In genomic region chr20:9617062-9617461, GRCh38 we compare ENCODE assay signal across 8 cellular contexts.
DNase-seq lines count a peak whose midpoint lies in the region; ATAC-seq, FAIRE-seq and TF ChIP-seq lines count a peak whose summit lies in the region.

No MANE protein-coding gene starts in this region.

- H3K36me3 ChIP-seq in IMR-90 (ENCODE audit: control insufficient read depth, insufficient read depth, low read length) (no peaks in the 10 kb centered on the region), esophagus squamous epithelium (no peaks in the 10 kb centered on the region), neural cell (ENCODE audit: insufficient read depth, low read length) (no peaks in the 10 kb centered on the region), testis (ENCODE audit: low read depth, missing control alignments) (no peaks in the 10 kb centered on the region)

- no peaks in the 10 kb centered on the region for H3K79me2 ChIP-seq in neural cell (replicated peaks; ENCODE audit: insufficient read depth, low read length)

- no peaks in the 10 kb centered on the region for H3K9me3 ChIP-seq in A549
- H3K9me3 ChIP-seq in IMR-90 (ENCODE audit: control insufficient read depth, insufficient read depth, low read length): no peaks in the 10 kb centered on the region
- no peaks in the 10 kb centered on the region for H3K9me3 ChIP-seq in esophagus squamous epithelium
- peaks cover 3% of the 10 kb centered on the region for H3K9me3 ChIP-seq in neural cell (ENCODE audit: low read length)
- H3K9me3 ChIP-seq in testis: no peaks in the 10 kb centered on the region

- H3K79me1 ChIP-seq in IMR-90 (ENCODE audit: low read depth in 1 of 2, low read length in 2 of 2): no peaks in the 10 kb centered on the region

- H4K91ac ChIP-seq in IMR-90 (ENCODE audit: insufficient read depth, low read depth, low read length): no peak overlapping the region

- in situ Hi-C loops in IMR-90 (cut with MboI; ENCODE audit: low sequenced_read_pairs): loop anchor here (25.0 kb wide), 1 partner anchor 95 kb away; no protein-coding TSS in a partner anchor

- no peak overlapping the region for H3K18ac ChIP-seq in IMR-90 (ENCODE audit: low read depth, low read length)

- dilution Hi-C loops in IMR-90 (cut with HindIII; ENCODE audit: low sequenced_read_pairs, unreplicated experiment): no loop called here

- no peak overlapping the region for H2BK5ac ChIP-seq in IMR-90 (ENCODE audit: low read depth, low read length, poor library complexity, severe bottlenecking)

- no peaks in the 10 kb centered on the region for H3F3A ChIP-seq in neural cell (ENCODE audit: insufficient read depth, low read length, poor library complexity, severe bottlenecking)

- H3K9ac ChIP-seq in IMR-90 (ENCODE audit: low read depth, low read length) (no peak overlapping the region), neural cell (ENCODE audit: low read length) (no peak overlapping the region)

- H4K20me1 ChIP-seq in IMR-90 (ENCODE audit: insufficient read depth, low read length) (no peaks in the 10 kb centered on the region), neural cell (ENCODE audit: insufficient read depth) (no peaks in the 10 kb centered on the region)

- BruUV-seq in IMR-90 (replicated peaks; lab: Mats Ljungman, UMichigan): no TSS peak

- no peak overlapping the region for H2BK15ac ChIP-seq in IMR-90 (ENCODE audit: low read depth, low read length)

- no peaks in the 10 kb centered on the region for H3K4me1 ChIP-seq in A549
- H3K4me1 ChIP-seq in IMR-90 (ENCODE audit: control insufficient read depth, insufficient read depth, low read length): no peaks in the 10 kb centered on the region
- peaks cover 0 to 9% (median 0%) of the 10 kb centered on the region in 3 donors for H3K4me1 ChIP-seq in esophagus squamous epithelium
- H3K4me1 ChIP-seq in testis: no peaks in the 10 kb centered on the region

- TF ChIP-seq EP300 in A549 (IDR thresholded peaks at IDR 0.05): no peak
- TF ChIP-seq EP300 in neural cell (conservative IDR thresholded peaks at IDR 0.05; ENCODE audit: poor library complexity, severe bottlenecking): no peak

- TF ChIP-seq POLR2A in A549 (IDR thresholded peaks at IDR 0.05; ENCODE audit: low read length) (no peak), GM18505 (IDR thresholded peaks at IDR 0.05; ENCODE audit: borderline replicate concordance, extremely low read depth, insufficient read depth, insufficient read length) (no peak), IMR-90 (IDR thresholded peaks at IDR 0.05; ENCODE audit: low read depth, low read length) (no peak), esophagus squamous epithelium (IDR thresholded peaks at IDR 0.05) (no peak), testis (IDR thresholded peaks at IDR 0.05) (no peak)

- no peak overlapping the region for H2AK9ac ChIP-seq in IMR-90 (replicated peaks; ENCODE audit: low read depth, low read length, poor library complexity)

- DNase-seq in A549 (ENCODE audit: low read depth in 1 of 2, low spot score in 1 of 2) (peak; percentile 65 to 80), IMR-90 (peak; percentile 66), NOMO-1 treated with dmso at 0.1 percent for 144 hours (lab: John Stamatoyannopoulos, UW; ENCODE audit: unreplicated experiment) (peak; percentile 32), esophagus squamous epithelium (lab: John Stamatoyannopoulos, UW) (no peak), testis (peak; percentile 78)
- DNase-seq in activated CD8-positive, alpha-beta memory T cell treated with anti-CD3 and anti-CD28 coated beads, Interleukin-2, amount 50 U/mL, for 48 hours: peak; percentile 66

- no peak overlapping the region for H3K23ac ChIP-seq in IMR-90 (ENCODE audit: low read depth, low read length)

- H3K14ac ChIP-seq in IMR-90 (replicated peaks; ENCODE audit: low read depth, low read length): no peak overlapping the region

- no peak overlapping the region for H4K8ac ChIP-seq in IMR-90 (ENCODE audit: low read depth in 2 of 2, low read length in 2 of 2)

- H3K27ac ChIP-seq in A549 (peak overlapping the region in 1 of 2 experiments; percentile 71; a peak in 4 of 6 replicates), IMR-90 (ENCODE audit: insufficient read depth, low read length) (no peak overlapping the region), esophagus squamous epithelium (no peak overlapping the region), neural cell (ENCODE audit: low read length) (no peak overlapping the region), testis (no peak overlapping the region)

- peak overlapping the region; percentile 39 for H3K4me3 ChIP-seq in A549
- no peak overlapping the region for H3K4me3 ChIP-seq in IMR-90 (ENCODE audit: insufficient read depth, low read depth, low read length)
- no peak overlapping the region for H3K4me3 ChIP-seq in esophagus squamous epithelium
- no peak overlapping the region for H3K4me3 ChIP-seq in neural cell (ENCODE audit: low read length)
- no peak overlapping the region for H3K4me3 ChIP-seq in testis

- H3K4me2 ChIP-seq in A549 (peak overlapping the region; percentile 82), IMR-90 (ENCODE audit: low read depth, low read length) (no peak overlapping the region), neural cell (ENCODE audit: low read length) (no peak overlapping the region)

- no peak overlapping the region for H2BK120ac ChIP-seq in IMR-90 (ENCODE audit: low read depth, low read length)

- peak; percentile 98 for FAIRE-seq in A549 (lab: Jason Lieb, UNC)

- ATAC-seq in A549 (peak; percentile 79 to 87), GM18505 (IDR thresholded peaks at IDR 0.05; ENCODE audit: unreplicated experiment) (peak; percentile 42), IMR-90 (ENCODE audit: low read depth) (peak; percentile 81)

- no peak overlapping the region for H2BK20ac ChIP-seq in IMR-90 (ENCODE audit: low read depth, low read length)

- H2AFZ ChIP-seq in IMR-90 (replicated peaks; ENCODE audit: low read length, poor library complexity): no peak overlapping the region
- H2AFZ ChIP-seq in neural cell (ENCODE audit: low read depth, low read length): no peak overlapping the region

- no peak overlapping the region for H4K5ac ChIP-seq in IMR-90 (ENCODE audit: low read depth, low read length)

- WGBS in A549 (ENCODE audit: missing lambda C conversion rate): 2% methylated on average over 9 of the region's 9 CpGs
- WGBS in IMR-90 (ENCODE audit: extremely low coverage in 2 of 2, insufficient read length in 1 of 2), 2 experiments: 0% methylated on average over 4 of the region's 9 CpGs; no CpG with 5 or more reads in 1 of the 2 experiments
- WGBS in esophagus squamous epithelium, 2 donors: 0 to 1% methylated on average over 9 of the region's 9 CpGs
- 1% methylated on average over 9 of the region's 9 CpGs for WGBS in testis, 2 donors

- H3K9me1 ChIP-seq in IMR-90 (ENCODE audit: insufficient read depth, low read length): no peaks in the 10 kb centered on the region

- TF ChIP-seq RAD21 in A549 (conservative IDR thresholded peaks at IDR 0.05 in 1 of 2, IDR thresholded peaks at IDR 0.05 in 1 of 2): peak; percentile 97
- TF ChIP-seq RAD21 in IMR-90 (IDR thresholded peaks at IDR 0.05; ENCODE audit: low read length): peak; percentile 87
- peak; percentile 92 for TF ChIP-seq RAD21 in neural cell (conservative IDR thresholded peaks at IDR 0.05)

- CTCF ChIA-PET in A549 (lab: Yijun Ruan, JAX) (interaction anchor here (0.6 to 8.1 kb wide), 121 partner anchors 8 to 1972 kb away, joined by 3 to 104 read pairs (median 4); no protein-coding TSS in a partner anchor), IMR-90 (lab: Yijun Ruan, JAX) (interaction anchor here (0.6 to 3.6 kb wide), 18 partner anchors 9 to 976 kb away, joined by 3 to 19 read pairs (median 3); no protein-coding TSS in a partner anchor)

- no peak overlapping the region for H3K56ac ChIP-seq in IMR-90 (ENCODE audit: extremely low read depth, insufficient read depth, low read length)

- no peak overlapping the region for H3K4ac ChIP-seq in IMR-90 (ENCODE audit: low read depth, low read length)

- H3K27me3 ChIP-seq in IMR-90 (ENCODE audit: control insufficient read depth, insufficient read depth, low read length) (peaks cover 17% of the 10 kb centered on the region), esophagus squamous epithelium (peaks cover 0 to 5% (median 0%) of the 10 kb centered on the region in 4 donors), neural cell (ENCODE audit: insufficient read depth, low read depth, low read length) (no peaks in the 10 kb centered on the region), testis (no peaks in the 10 kb centered on the region)

- TF ChIP-seq CTCF in A549 (IDR thresholded peaks at IDR 0.05) (peak; percentile 98), IMR-90 (conservative IDR thresholded peaks at IDR 0.05; ENCODE audit: low read depth, low read length) (peak; percentile 93), esophagus squamous epithelium (IDR thresholded peaks at IDR 0.05) (peak; percentile 40 to 86 (median 76)), neural cell (IDR thresholded peaks at IDR 0.05; ENCODE audit: poor library complexity, severe bottlenecking) (peak; percentile 92), testis (IDR thresholded peaks at IDR 0.05) (peak; percentile 58 to 88 (median 74))

- POLR2A ChIA-PET in A549 (lab: Yijun Ruan, JAX) (interaction anchor here (1.0 to 1.1 kb wide), 3 partner anchors 817 to 1650 kb away, joined by 3 to 6 read pairs (median 4); partner anchors contain the start of genes MKKS and SLX4IP), IMR-90 (lab: Charles Lee; ENCODE audit: unreplicated experiment) (no interaction called here)

- no peak overlapping the region for H2AK5ac ChIP-seq in IMR-90 (ENCODE audit: low read depth, low read length)

- no peaks in the 10 kb centered on the region for H3K9me2 ChIP-seq in neural cell (ENCODE audit: insufficient read depth, low read length)

- intact Hi-C loops in IMR-90 (cut with micrococcal nuclease): loop anchor here (1.0 to 10.0 kb wide), 6 partner anchors 296 to 1928 kb away; no protein-coding TSS in a partner anchor
- intact Hi-C loops in esophagus squamous epithelium (cut with DNase I): loop anchor here (5.0 to 10.0 kb wide), 3 partner anchors 298 to 478 kb away; no protein-coding TSS in a partner anchor
- intact Hi-C loops in testis (cut with DNase I; ENCODE audit: low total_unique reads): no loop called here

TF ChIP-seq in A549, 52 proteins besides CTCF, POLR2A, EP300 and RAD21:
- TF ChIP-seq HDAC2 (IDR thresholded peaks at IDR 0.05) (no peak), CBX8 (IDR thresholded peaks at IDR 0.05) (no peak), SMC3 (IDR thresholded peaks at IDR 0.05) (peak; percentile 82), CHD4 (IDR thresholded peaks at IDR 0.05; ENCODE audit: borderline replicate concordance) (no peak)

TF ChIP-seq in neural cell, 6 proteins besides CTCF, POLR2A, EP300 and RAD21:
- TF ChIP-seq POLR2AphosphoS5 (IDR thresholded peaks at IDR 0.05): no peak
- no peak for TF ChIP-seq TAF1 (IDR thresholded peaks at IDR 0.05; ENCODE audit: low read depth)
- TF ChIP-seq SMC3 (conservative IDR thresholded peaks at IDR 0.05; ENCODE audit: poor library complexity): peak; percentile 90
- TF ChIP-seq MXI1 (conservative IDR thresholded peaks at IDR 0.05; ENCODE audit: poor library complexity, severe bottlenecking): no peak
- no peak for TF ChIP-seq EZH2 (IDR thresholded peaks at IDR 0.05; ENCODE audit: borderline replicate concordance, insufficient read depth, low read length, poor library complexity, severe bottlenecking)
TF ChIP-seq in neural cell: peak in this region for 1.
